ENCODE assay signal across 19 cellular contexts in genomic region chr7:82616059-82616723, GRCh38.
DNase-seq lines count a peak whose midpoint lies in the region; ATAC-seq and TF ChIP-seq lines count a peak whose summit lies in the region.
"Had no signal": no experiment of that assay in that cellular context is flagged by ENCODE, and none has a peak within 500 bp of the region (broad histone marks: within the 10 kb centered on the region; RNA-seq: fewer than 3 reads in every experiment).

No MANE protein-coding gene starts in this region.

- no peaks in the 10 kb centered on the region for H3K36me3 ChIP-seq in GM23338 (ENCODE audit: insufficient read depth)
- H3K36me3 ChIP-seq: gastroesophageal sphincter, tibial nerve had no signal

- no peaks in the 10 kb centered on the region for H3F3A ChIP-seq in GM23338 (replicated peaks; ENCODE audit: low read depth)

- no peaks in the 10 kb centered on the region for H3K9me2 ChIP-seq in GM23338 (ENCODE audit: insufficient read depth)

- POLR2A ChIA-PET in WTC11 (lab: Charles Lee) = no interaction called here

- no peaks in the 10 kb centered on the region; the same call in 2 of the 3 replicates for H3K4me1 Mint-ChIP-seq in GM23338
- peaks cover 4% of the 10 kb centered on the region for H3K4me1 Mint-ChIP-seq in WTC11
- H3K4me1 Mint-ChIP-seq in immature natural killer cell = no peaks in the 10 kb centered on the region

- H3K27ac Mint-ChIP-seq in GM23338 (no peak overlapping the region), WTC11 (no peak overlapping the region), immature natural killer cell (no peak overlapping the region)
- H3K27ac Mint-ChIP-seq: T-cell had no signal

- no peaks in the 10 kb centered on the region for H3K4me1 ChIP-seq in GM23338 (ENCODE audit: insufficient read depth)
- H3K4me1 ChIP-seq: gastroesophageal sphincter, tibial nerve had no signal

- peak overlapping the region; percentile 32; the same call in 1 of the 2 replicates for H2AFZ ChIP-seq in GM23338

- H3K27ac ChIP-seq in GM23338 (ENCODE audit: low read depth) = no peak overlapping the region
- H3K27ac ChIP-seq: C4-2B, gastroesophageal sphincter, tibial nerve had no signal

- CTCF ChIA-PET in WTC11 (lab: Charles Lee) = no interaction called here

- H3K9me3 Mint-ChIP-seq in GM23338 = no peaks in the 10 kb centered on the region
- H3K9me3 Mint-ChIP-seq in WTC11 = peaks cover 4% of the 10 kb centered on the region
- peaks cover 0 to 11% (median 1%) of the 10 kb centered on the region in 6 donors for H3K9me3 Mint-ChIP-seq in immature natural killer cell

- H3K4me2 ChIP-seq in GM23338 = no peak overlapping the region

- H3K36me3 Mint-ChIP-seq in GM23338 (ENCODE audit: low read depth) (no peaks in the 10 kb centered on the region), WTC11 (no peaks in the 10 kb centered on the region), immature natural killer cell (no peaks in the 10 kb centered on the region)
- H3K36me3 Mint-ChIP-seq: T-cell had no signal

- no peaks in the 10 kb centered on the region for H4K20me1 ChIP-seq in GM23338 (replicated peaks; ENCODE audit: insufficient read depth)

- DNase-seq in GM23338 (ENCODE audit: low spot score) = no peak
- peak; percentile 27 for DNase-seq in NCI-H1694 (lab: John Stamatoyannopoulos, UW)
- no peak for DNase-seq in WTC11 (ENCODE audit: low spot score)
- peak; percentile 62 for DNase-seq in pons (ENCODE audit: low spot score)
- DNase-seq in immature natural killer cell = no peak
- no peak for DNase-seq in HPDE6-E6E7 (ENCODE audit: extremely low spot score)
- DNase-seq: activated CD4-positive, CD25-positive, alpha-beta regulatory T cell; activated CD8-positive, alpha-beta memory T cell treated with anti-CD3 and anti-CD28 coated beads for 24 hours; activated effector memory CD4-positive, alpha-beta T cell treated with Interleukin-2 at 50 U/mL for 16 hours; DMS79 treated with DMSO at 0.1 percent for 48 hours; NCI-H1092; nucleus accumbens; stimulated activated CD4-positive, alpha-beta T cell treated with anti-CD3 and anti-CD28 coated beads, Interleukin-4, amount 100 ng/mL, for 4 hours; T-cell had no signal

- H3K4me3 Mint-ChIP-seq in GM23338 (no peak overlapping the region), WTC11 (no peak overlapping the region), immature natural killer cell (no peak overlapping the region)
- H3K4me3 Mint-ChIP-seq: T-cell had no signal

- H3K4me3 ChIP-seq in GM23338 = no peak overlapping the region
- H3K4me3 ChIP-seq: gastroesophageal sphincter, tibial nerve had no signal

- H3K79me2 ChIP-seq in GM23338 (replicated peaks; ENCODE audit: insufficient read depth) = no peaks in the 10 kb centered on the region

- H3K27me3 ChIP-seq in GM23338 (ENCODE audit: insufficient read depth) = no peaks in the 10 kb centered on the region
- H3K27me3 ChIP-seq: gastroesophageal sphincter, tibial nerve had no signal

- no peak for TF ChIP-seq CTCF in GM23338 (conservative IDR thresholded peaks at IDR 0.05; ENCODE audit: low read depth in 2 of 2)
- TF ChIP-seq CTCF in WTC11 (IDR thresholded peaks at IDR 0.05) = no peak

- ATAC-seq in GM23338 = no peak
- ATAC-seq in WTC11 = peak; percentile 43; the same call in 1 of the 2 replicates
- ATAC-seq in GM18502 (IDR thresholded peaks at IDR 0.05; ENCODE audit: poor library complexity, unreplicated experiment) = no peak
- ATAC-seq in GM18858 (IDR thresholded peaks at IDR 0.05; ENCODE audit: unreplicated experiment) = no peak
- ATAC-seq: gastroesophageal sphincter, T-cell had no signal

- peaks cover 5% of the 10 kb centered on the region for H3K27me3 Mint-ChIP-seq in GM23338 (ENCODE audit: insufficient read depth, low read depth, poor library complexity)
- no peaks in the 10 kb centered on the region for H3K27me3 Mint-ChIP-seq in WTC11 (ENCODE audit: low read depth)
- peaks cover 0 to 3% (median 1%) of the 10 kb centered on the region in 3 donors for H3K27me3 Mint-ChIP-seq in immature natural killer cell (ENCODE audit: low read depth in 3 of 3)
- H3K27me3 Mint-ChIP-seq: T-cell had no signal

TF ChIP-seq in GM23338, 12 proteins besides CTCF, POLR2A, EP300 and RAD21 (continues in another document):
- TF ChIP-seq REST (IDR thresholded peaks at IDR 0.05; ENCODE audit: unreplicated experiment) = no peak
- no peak for TF ChIP-seq ZNF114 (CRISPR knock-in tag; IDR thresholded peaks at IDR 0.05)
- TF ChIP-seq JUNB (IDR thresholded peaks at IDR 0.05; ENCODE audit: unreplicated experiment) = no peak
- TF ChIP-seq EZH2 (IDR thresholded peaks at IDR 0.05; ENCODE audit: low read depth, unreplicated experiment) = no peak
- no peak for TF ChIP-seq CREB1 (CRISPR knock-in tag; IDR thresholded peaks at IDR 0.05; ENCODE audit: low read depth)
- TF ChIP-seq ETS1 (IDR thresholded peaks at IDR 0.05) = no peak

TF ChIP-seq in WTC11, 78 proteins besides CTCF, POLR2A, EP300 and RAD21 (continues in another document):
- no peak for TF ChIP-seq ZNF512 (CRISPR knock-in tag; IDR thresholded peaks at IDR 0.05; ENCODE audit: borderline replicate concordance)
- no peak for TF ChIP-seq IRF2 (CRISPR knock-in tag; IDR thresholded peaks at IDR 0.05; ENCODE audit: borderline replicate concordance, low read depth)
- TF ChIP-seq SP1 (CRISPR knock-in tag; conservative IDR thresholded peaks at IDR 0.05) = no peak
- no peak for TF ChIP-seq ELF4 (CRISPR knock-in tag; IDR thresholded peaks at IDR 0.05; ENCODE audit: low read depth)
- TF ChIP-seq E2F1 (CRISPR knock-in tag; IDR thresholded peaks at IDR 0.05) = no peak
- no peak for TF ChIP-seq USF2 (CRISPR knock-in tag; IDR thresholded peaks at IDR 0.05)
- TF ChIP-seq ZBTB21 (CRISPR knock-in tag; IDR thresholded peaks at IDR 0.05; ENCODE audit: borderline replicate concordance) = no peak
- TF ChIP-seq PRRX2 (CRISPR knock-in tag; IDR thresholded peaks at IDR 0.05) = no peak
- no peak for TF ChIP-seq FOXJ3 (CRISPR knock-in tag; IDR thresholded peaks at IDR 0.05; ENCODE audit: borderline replicate concordance)
- TF ChIP-seq MLX (CRISPR knock-in tag; IDR thresholded peaks at IDR 0.05) = no peak

Comparison
In these comparisons a context has a peak if more than half of its experiments do, and no peak if none do; other contexts are left out.
1. DNase-seq: peak in NCI-H1694 (single experiment) and pons (single experiment); none in GM23338 (single experiment), WTC11 (single experiment), immature natural killer cell (0 of 3) and HPDE6-E6E7 (single experiment).